ENCODE assay signal across 8 cellular contexts in the genomic region with DNA sequence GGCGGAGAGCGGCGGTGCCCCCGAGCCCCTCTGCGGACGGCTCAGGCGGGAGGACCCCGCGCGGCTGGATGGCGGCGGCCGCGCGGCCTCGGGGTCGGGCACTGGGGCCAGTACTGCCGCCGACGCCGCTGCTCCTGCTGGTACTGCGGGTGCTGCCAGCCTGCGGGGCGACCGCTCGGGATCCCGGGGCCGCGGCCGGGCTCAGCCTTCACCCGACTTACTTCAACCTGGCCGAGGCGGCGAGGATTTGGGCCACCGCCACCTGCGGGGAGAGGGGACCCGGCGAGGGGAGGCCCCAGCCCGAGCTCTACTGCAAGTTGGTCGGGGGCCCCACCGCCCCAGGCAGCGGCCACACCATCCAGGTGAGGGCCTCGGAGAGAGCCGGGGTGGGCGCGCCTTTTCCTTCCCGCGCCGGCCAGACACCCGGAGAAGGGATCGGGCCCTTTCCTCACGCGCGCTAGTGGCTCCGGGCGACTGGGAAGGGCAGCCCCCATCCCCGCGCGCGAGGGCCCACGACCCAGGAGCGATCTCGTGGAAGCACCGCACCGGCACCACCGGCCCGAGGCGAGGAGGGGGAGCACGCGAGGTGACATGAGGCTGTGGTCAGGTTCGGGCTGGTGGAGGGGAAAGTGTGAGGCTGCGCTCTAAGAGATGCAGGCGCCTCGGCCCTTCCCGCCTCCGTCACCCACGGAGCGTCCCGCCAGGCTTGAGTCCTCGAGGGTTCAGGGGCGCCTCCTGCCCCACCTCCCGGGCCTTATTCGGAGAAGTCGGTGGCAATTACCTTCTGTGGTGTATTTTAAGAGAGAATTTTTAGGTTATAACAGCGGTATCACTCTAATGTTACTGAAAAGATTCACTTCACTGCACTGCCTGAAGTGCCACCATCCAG. TPM values are rescaled to one million over a fixed set of nuclear protein-coding genes. Genes with fewer than 3 reads are reported as not detected.
A peak's percentile ranks its signal among the peaks of the same experiment; 100 is the strongest.
DNase-seq lines count a peak whose midpoint lies in the region; ATAC-seq and TF ChIP-seq lines count a peak whose summit lies in the region.

No MANE protein-coding gene starts in this region.

- H3K4me3 Mint-ChIP-seq in brain = peak overlapping the region; percentile 43 to 78 (median 73)
- H3K4me3 Mint-ChIP-seq in stimulated activated naive CD8-positive, alpha-beta T cell treated with anti-CD3 and anti-CD28 coated beads, Interleukin-15, Interleukin-2, amounts not matched to agents 100 ng/mL and 50 ng/mL, for 24 hours = peak overlapping the region; percentile 41

- peaks cover 50% of the 10 kb centered on the region for H3K27me3 Mint-ChIP-seq in brain
- peaks cover 56% of the 10 kb centered on the region for H3K27me3 Mint-ChIP-seq in stimulated activated naive CD8-positive, alpha-beta T cell treated with anti-CD3 and anti-CD28 coated beads, Interleukin-15, Interleukin-2, amounts not matched to agents 100 ng/mL and 50 ng/mL, for 24 hours

- no peaks in the 10 kb centered on the region for H3K36me3 Mint-ChIP-seq in brain
- H3K36me3 Mint-ChIP-seq in stimulated activated naive CD8-positive, alpha-beta T cell treated with anti-CD3 and anti-CD28 coated beads, Interleukin-15, Interleukin-2, amounts not matched to agents 100 ng/mL and 50 ng/mL, for 24 hours (ENCODE audit: low read depth) = no peaks in the 10 kb centered on the region

- ATAC-seq in left lobe of liver (peak; percentile 64), HG03039 (IDR thresholded peaks at IDR 0.05; ENCODE audit: unreplicated experiment) (no peak)

- peaks cover 0 to 9% (median 4%) of the 10 kb centered on the region in 5 experiments for H3K9me3 Mint-ChIP-seq in brain
- no peaks in the 10 kb centered on the region for H3K9me3 Mint-ChIP-seq in stimulated activated naive CD8-positive, alpha-beta T cell treated with anti-CD3 and anti-CD28 coated beads, Interleukin-15, Interleukin-2, amounts not matched to agents 100 ng/mL and 50 ng/mL, for 24 hours

- no peak overlapping the region for H3K27ac Mint-ChIP-seq in brain
- H3K27ac Mint-ChIP-seq in stimulated activated naive CD8-positive, alpha-beta T cell treated with anti-CD3 and anti-CD28 coated beads, Interleukin-15, Interleukin-2, amounts not matched to agents 100 ng/mL and 50 ng/mL, for 24 hours = no peak overlapping the region

- peak; percentile 18 for DNase-seq in ELR (ENCODE audit: low read depth)
- no peak for DNase-seq in LNCaP clone FGC (ENCODE audit: low read depth)
- peak; percentile 48 for DNase-seq in left lobe of liver (ENCODE audit: low spot score)
- no peak for DNase-seq in NCI-H345 treated with DMSO at 0.1 percent for 48 hours (lab: John Stamatoyannopoulos, UW; ENCODE audit: unreplicated experiment)
- DNase-seq in NCI-H345 (lab: John Stamatoyannopoulos, UW) = no peak

- TF ChIP-seq CTCF in LNCaP clone FGC (IDR thresholded peaks at IDR 0.05; ENCODE audit: control insufficient read depth, extremely low read depth, insufficient read depth) = no peak
- no peak for TF ChIP-seq CTCF in brain (conservative IDR thresholded peaks at IDR 0.05)

- H3K4me1 Mint-ChIP-seq in brain = peaks cover 5% of the 10 kb centered on the region
- peaks cover 10% of the 10 kb centered on the region for H3K4me1 Mint-ChIP-seq in stimulated activated naive CD8-positive, alpha-beta T cell treated with anti-CD3 and anti-CD28 coated beads, Interleukin-15, Interleukin-2, amounts not matched to agents 100 ng/mL and 50 ng/mL, for 24 hours (ENCODE audit: low read depth)

- H3K4me3 ChIP-seq in LNCaP clone FGC (ENCODE audit: low read depth, low read length) = peak overlapping the region; percentile 56

RNA-seq across cellular contexts. Expression of gene LAMA3, which starts 0.6 kb away (rescaled TPM):
- polyA plus RNA-seq in brain (ENCODE audit: insufficient read depth, low read depth, low replicate concordance) = 1.8 TPM
- total RNA-seq in left lobe of liver = 1.5 TPM

RNA-seq across cellular contexts. Expression of gene ANKRD29, which starts 27.1 kb away (rescaled TPM):
- 1.2 TPM for polyA plus RNA-seq in brain (ENCODE audit: insufficient read depth, low read depth, low replicate concordance)
- total RNA-seq in left lobe of liver = 0.33 TPM

Comparison
In these comparisons a context has a peak if more than half of its experiments do, and no peak if none do; other contexts are left out.
1. DNase-seq: peak in ELR (single experiment) and left lobe of liver (single experiment); none in LNCaP clone FGC (single experiment), NCI-H345 treated with DMSO at 0.1 percent for 48 hours (single experiment) and NCI-H345 (single experiment).